Comparison of ENCODE assay signal across 8 cellular contexts in genomic region chr7:936131-937054, GRCh38. TPM values are rescaled to one million over a fixed set of nuclear protein-coding genes. Genes with fewer than 3 reads are reported as not detected.
DNase-seq lines count a peak whose midpoint lies in the region; ATAC-seq and TF ChIP-seq lines count a peak whose summit lies in the region.

No MANE protein-coding gene starts in this region.

- TF ChIP-seq CTCF in GM13976 (IDR thresholded peaks at IDR 0.05; ENCODE audit: borderline replicate concordance, control extremely low read depth, extremely low read depth, insufficient read depth, missing control alignments): no peak
- no peak for TF ChIP-seq CTCF in ovary (IDR thresholded peaks at IDR 0.05)

- H3K9ac ChIP-seq in neuronal stem cell (ENCODE audit: low read depth, low read length, poor library complexity): no peak overlapping the region

- WGBS in neuronal stem cell (ENCODE audit: extremely low coverage in 2 of 2, insufficient read length in 2 of 2, insufficient replicate concordance in 1 of 2), 2 donors: no CpG with 5 or more reads among the region's 33 CpGs
- WGBS in ovary, 3 donors: 77 to 82% (median 81%) methylated on average over 28 to 33 of the region's 33 CpGs

- in situ Hi-C loops in GM13976 (cut with MboI; ENCODE audit: low sequenced_read_pairs, unreplicated experiment): no loop called here

- H2BK12ac ChIP-seq in neuronal stem cell (ENCODE audit: low read length): peak overlapping the region; percentile 90

- H3K4me1 ChIP-seq in neuronal stem cell (ENCODE audit: control insufficient read depth in 2 of 2, insufficient read depth in 1 of 2, low read depth in 1 of 2, low read length in 2 of 2) (no peaks in the 10 kb centered on the region), SJCRH30 (no peaks in the 10 kb centered on the region), ovary (ENCODE audit: insufficient read depth) (no peaks in the 10 kb centered on the region)

- no peak overlapping the region for H3K14ac ChIP-seq in neuronal stem cell (ENCODE audit: low read length)

- no peaks in the 10 kb centered on the region for H3K79me1 ChIP-seq in neuronal stem cell (ENCODE audit: low read depth, low read length)

- H2BK15ac ChIP-seq in neuronal stem cell (ENCODE audit: low read length): peak overlapping the region; percentile 75

- no peak overlapping the region for H2BK5ac ChIP-seq in neuronal stem cell (ENCODE audit: low read length)

- H3K4ac ChIP-seq in neuronal stem cell (ENCODE audit: low read length): no peak overlapping the region

- H3K27me3 Mint-ChIP-seq in activated CD8-positive, alpha-beta memory T cell treated with anti-CD3 and anti-CD28 coated beads, Interleukin-2, amount 10 ng/mL, durations not matched to agents 7 days and 5 days: peaks cover 12% of the 10 kb centered on the region

- H3K27me3 ChIP-seq in neuronal stem cell (ENCODE audit: control insufficient read depth in 3 of 3, insufficient read depth in 3 of 3, low read depth in 1 of 3, low read length in 3 of 3): peaks cover 0 to 16% (median 0%) of the 10 kb centered on the region in 3 experiments
- no peaks in the 10 kb centered on the region for H3K27me3 ChIP-seq in SJCRH30
- H3K27me3 ChIP-seq in ovary: no peaks in the 10 kb centered on the region

- DNase-seq in GM13976 (ENCODE audit: low spot score) (peak; percentile 87), neuronal stem cell (ENCODE audit: low spot score) (no peak), SJCRH30 (no peak), ovary (no peak), dermis blood vessel endothelial cell (no peak)
- DNase-seq in activated CD8-positive, alpha-beta memory T cell treated with anti-CD3 and anti-CD28 coated beads, Interleukin-2, amount 10 ng/mL, durations not matched to agents 7 days and 5 days: peak; percentile 70

- no peak overlapping the region for H4K91ac ChIP-seq in neuronal stem cell (ENCODE audit: low read depth, low read length, poor library complexity)

- H3K4me3 ChIP-seq in neuronal stem cell (ENCODE audit: low read length in 2 of 2) (no peak overlapping the region), SJCRH30 (no peak overlapping the region), ovary (no peak overlapping the region)

- H3K18ac ChIP-seq in neuronal stem cell (ENCODE audit: low read length): no peak overlapping the region

- H3K36me3 ChIP-seq in neuronal stem cell (replicated peaks in 1 of 2; ENCODE audit: control insufficient read depth in 2 of 2, insufficient read depth in 2 of 2, low read length in 2 of 2) (no peaks in the 10 kb centered on the region), SJCRH30 (no peaks in the 10 kb centered on the region), ovary (no peaks in the 10 kb centered on the region)

- no peak overlapping the region for H4K8ac ChIP-seq in neuronal stem cell (ENCODE audit: low read depth, low read length)

- TF ChIP-seq POLR2A in ovary (IDR thresholded peaks at IDR 0.05): no peak

- CTCF ChIA-PET in activated CD8-positive, alpha-beta memory T cell treated with anti-CD3 and anti-CD28 coated beads, Interleukin-2, amount 10 ng/mL, durations not matched to agents 7 days and 5 days (lab: Charles Lee): no interaction called here

- no peak overlapping the region for H2AFZ ChIP-seq in neuronal stem cell (ENCODE audit: low read length)

- H2BK120ac ChIP-seq in neuronal stem cell (ENCODE audit: low read depth, low read length): no peak overlapping the region

- H3K4me2 ChIP-seq in neuronal stem cell (ENCODE audit: insufficient read depth, low read length, poor library complexity, severe bottlenecking): no peak overlapping the region

- no peak overlapping the region for H3K27ac ChIP-seq in neuronal stem cell (replicated peaks; ENCODE audit: low read length)
- no peak overlapping the region for H3K27ac ChIP-seq in SJCRH30
- H3K27ac ChIP-seq in ovary: no peak overlapping the region

- ATAC-seq in GM21360 (IDR thresholded peaks at IDR 0.05; ENCODE audit: unreplicated experiment) (peak; percentile 61), HG03469 (IDR thresholded peaks at IDR 0.05; ENCODE audit: unreplicated experiment) (peak; percentile 77)
- ATAC-seq in activated CD8-positive, alpha-beta memory T cell treated with anti-CD3 and anti-CD28 coated beads, Interleukin-2, amount 10 ng/mL, durations not matched to agents 7 days and 5 days: peak; percentile 89

- H3K4me1 Mint-ChIP-seq in activated CD8-positive, alpha-beta memory T cell treated with anti-CD3 and anti-CD28 coated beads, Interleukin-2, amount 10 ng/mL, durations not matched to agents 7 days and 5 days: peaks cover 22% of the 10 kb centered on the region

- peak overlapping the region; percentile 93 for H2AK5ac ChIP-seq in neuronal stem cell (ENCODE audit: low read depth, low read length)

- no peak overlapping the region for H3K4me3 Mint-ChIP-seq in activated CD8-positive, alpha-beta memory T cell treated with anti-CD3 and anti-CD28 coated beads, Interleukin-2, amount 10 ng/mL, durations not matched to agents 7 days and 5 days

- H3K23ac ChIP-seq in neuronal stem cell (ENCODE audit: low read depth, low read length, poor library complexity): peak overlapping the region; percentile 65

- peaks cover 7% of the 10 kb centered on the region for H3K9me3 Mint-ChIP-seq in activated CD8-positive, alpha-beta memory T cell treated with anti-CD3 and anti-CD28 coated beads, Interleukin-2, amount 10 ng/mL, durations not matched to agents 7 days and 5 days (ENCODE audit: low read depth)

- intact Hi-C loops in ovary (cut with DNase I): no loop called here

- TF ChIP-seq EP300 in ovary (IDR thresholded peaks at IDR 0.05): no peak

- H3K9me3 ChIP-seq in neuronal stem cell (replicated peaks in 1 of 2; ENCODE audit: control insufficient read depth in 2 of 2, insufficient read depth in 1 of 2, low read depth in 1 of 2, low read length in 2 of 2) (no peaks in the 10 kb centered on the region), SJCRH30 (replicated peaks) (no peaks in the 10 kb centered on the region), ovary (no peaks in the 10 kb centered on the region)

- peaks cover 8% of the 10 kb centered on the region for H3K36me3 Mint-ChIP-seq in activated CD8-positive, alpha-beta memory T cell treated with anti-CD3 and anti-CD28 coated beads, Interleukin-2, amount 10 ng/mL, durations not matched to agents 7 days and 5 days

- H3K27ac Mint-ChIP-seq in activated CD8-positive, alpha-beta memory T cell treated with anti-CD3 and anti-CD28 coated beads, Interleukin-2, amount 10 ng/mL, durations not matched to agents 7 days and 5 days: peak overlapping the region; percentile 43

RNA-seq across cellular contexts. Expression of gene ADAP1, which starts 18.1 kb away (rescaled TPM):
- total RNA-seq in activated CD8-positive, alpha-beta memory T cell treated with anti-CD3 and anti-CD28 coated beads, Interleukin-2, amount 10 ng/mL, durations not matched to agents 7 days and 5 days: 10 to 100 TPM; 12.4 to 30.8 TPM
- 0.50 TPM for polyA plus RNA-seq in neuronal stem cell (2013, experiment 1 of 2)
- 0.48 TPM for polyA plus RNA-seq in neuronal stem cell (2013, experiment 2 of 2)
- 0.04 TPM in 1 of 2 replicates, not detected in the other for total RNA-seq in SJCRH30 (2014; rRNA removed; shearing (Covaris generic))
- total RNA-seq in ovary (10 to 100 TPM in 1 of 7 donors, 1 to 10 TPM in 5, under 1 TPM in 1; 0.96 to 16.4 (median 3.6) TPM), dermis blood vessel endothelial cell (1.7 and 2.9 TPM in 2 replicates)
- 1 to 10 TPM in 1 of 2 donors, under 1 TPM in 1; 0.52 to 3.5 TPM for polyA plus RNA-seq in ovary

RNA-seq across cellular contexts. Expression of gene COX19, which starts 39.0 kb away (rescaled TPM):
- total RNA-seq in activated CD8-positive, alpha-beta memory T cell treated with anti-CD3 and anti-CD28 coated beads, Interleukin-2, amount 10 ng/mL, durations not matched to agents 7 days and 5 days: 10 to 100 TPM; 18.7 to 18.9 TPM
- polyA plus RNA-seq in neuronal stem cell (2013, experiment 1 of 2): 8.7 TPM
- 8.9 TPM for polyA plus RNA-seq in neuronal stem cell (2013, experiment 2 of 2)
- 6.4 and 8.6 TPM in 2 replicates for total RNA-seq in SJCRH30 (2014; rRNA removed; shearing (Covaris generic))
- 10 to 100 TPM in 6 of 7 donors, 1 to 10 TPM in 1; 9.0 to 15.2 (median 10.5) TPM for total RNA-seq in ovary
- 1 to 10 TPM; 6.7 to 6.8 TPM for polyA plus RNA-seq in ovary
- 7.2 and 12.4 TPM in 2 replicates for total RNA-seq in dermis blood vessel endothelial cell

RNA-seq across cellular contexts. Expression of gene CYP2W1, which starts 46.6 kb away (rescaled TPM):
- not detected for total RNA-seq in activated CD8-positive, alpha-beta memory T cell treated with anti-CD3 and anti-CD28 coated beads, Interleukin-2, amount 10 ng/mL, durations not matched to agents 7 days and 5 days
- polyA plus RNA-seq in neuronal stem cell (2013, experiment 1 of 2): not detected
- not detected for polyA plus RNA-seq in neuronal stem cell (2013, experiment 2 of 2)
- not detected in 2 replicates for total RNA-seq in SJCRH30 (2014; rRNA removed; shearing (Covaris generic))
- total RNA-seq in ovary (1 to 10 TPM in 6 of 7 donors, not detected in 1; 1.3 to 5.2 (median 2.8) TPM), dermis blood vessel endothelial cell (not detected in 2 replicates)
- polyA plus RNA-seq in ovary: under 1 TPM in 1 of 2 donors, not detected in 1; 0.64 TPM

Comparison
In these comparisons a context has a peak if more than half of its experiments do, and no peak if none do; other contexts are left out.
1. DNase-seq: peak in GM13976 (single experiment) and activated CD8-positive, alpha-beta memory T cell treated with anti-CD3 and anti-CD28 coated beads, Interleukin-2, amount 10 ng/mL, durations not matched to agents 7 days and 5 days (single experiment); none in neuronal stem cell (single experiment), SJCRH30 (0 of 2), ovary (0 of 5) and dermis blood vessel endothelial cell (single experiment).
2. Peak in every context shown above with its lines, with median percentiles within 50 percentile points of each other: ATAC-seq.